In the genomic region with DNA sequence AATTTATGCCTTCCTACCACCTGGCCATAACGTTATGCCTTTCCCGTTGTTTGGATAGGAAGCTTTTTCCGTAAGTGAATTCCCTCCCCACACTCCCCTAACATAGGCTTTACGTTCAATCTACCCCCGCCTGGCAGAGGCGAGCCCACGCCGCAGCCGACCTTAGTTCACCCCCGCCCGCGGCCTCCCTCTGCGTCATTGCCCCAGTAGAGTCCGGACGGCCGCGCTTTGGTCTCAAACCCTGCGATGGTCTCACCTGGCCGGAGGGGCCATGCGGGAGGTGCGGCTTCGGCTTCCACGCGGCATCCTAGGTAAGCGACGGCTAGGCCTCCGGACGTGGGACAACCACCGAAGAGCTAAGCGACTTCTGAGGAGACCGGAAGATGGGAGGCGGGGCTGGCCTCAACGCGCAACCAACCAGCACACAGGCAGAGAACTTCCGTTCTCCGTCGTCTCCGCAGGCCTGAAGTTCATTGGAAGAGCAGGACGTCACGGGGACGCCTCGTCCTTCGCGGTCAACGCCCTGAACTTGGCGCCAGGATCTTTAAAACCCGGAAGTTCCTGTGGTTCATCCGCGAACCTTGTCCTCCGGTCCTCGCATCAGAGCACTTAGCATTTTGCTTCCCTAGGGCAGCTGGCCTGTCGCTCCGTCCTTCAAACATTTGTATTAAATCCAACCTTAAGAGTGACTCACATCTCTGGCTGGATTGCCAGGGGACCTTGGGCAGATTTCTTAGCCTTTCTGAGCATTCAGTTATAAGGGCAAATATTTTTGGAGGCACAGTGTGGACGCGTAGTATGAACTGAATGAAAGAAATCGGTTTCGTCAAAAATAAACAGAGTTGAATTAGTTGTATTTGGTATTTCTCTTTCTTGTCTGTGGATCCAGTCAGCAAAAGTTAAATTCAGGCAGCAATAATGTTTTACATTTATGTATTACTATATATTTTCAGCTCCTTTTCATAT, we compare ENCODE assay signal across 1 cellular context.
TF ChIP-seq lines count a peak whose summit lies in the region.

A gene with protein sequence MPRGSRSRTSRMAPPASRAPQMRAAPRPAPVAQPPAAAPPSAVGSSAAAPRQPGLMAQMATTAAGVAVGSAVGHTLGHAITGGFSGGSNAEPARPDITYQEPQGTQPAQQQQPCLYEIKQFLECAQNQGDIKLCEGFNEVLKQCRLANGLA (minus strand): TSS at position 369 of the 966 bp plus-strand sequence. CDS start 63 bp downstream, at position 306.

TF ChIP-seq in K562, 482 proteins besides CTCF, POLR2A, EP300 and RAD21 (continued from another document and continues in another):
- TF ChIP-seq, protein P1, sequence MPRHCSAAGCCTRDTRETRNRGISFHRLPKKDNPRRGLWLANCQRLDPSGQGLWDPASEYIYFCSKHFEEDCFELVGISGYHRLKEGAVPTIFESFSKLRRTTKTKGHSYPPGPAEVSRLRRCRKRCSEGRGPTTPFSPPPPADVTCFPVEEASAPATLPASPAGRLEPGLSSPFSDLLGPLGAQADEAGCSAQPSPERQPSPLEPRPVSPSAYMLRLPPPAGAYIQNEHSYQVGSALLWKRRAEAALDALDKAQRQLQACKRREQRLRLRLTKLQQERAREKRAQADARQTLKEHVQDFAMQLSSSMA (CRISPR knock-in tag; IDR thresholded peaks at IDR 0.05): peak; percentile 72; the same call in 1 of the 2 replicates
- 0 out of 2 replicates have a peak, but pooled peaks have one; percentile 17 for TF ChIP-seq HSF4 (CRISPR knock-in tag; IDR thresholded peaks at IDR 0.05; ENCODE audit: borderline replicate concordance)
- no peak for TF ChIP-seq SLC30A9 (CRISPR knock-in tag; IDR thresholded peaks at IDR 0.05)
- no peak for TF ChIP-seq ZNF41 (CRISPR knock-in tag; conservative IDR thresholded peaks at IDR 0.05)
- TF ChIP-seq, protein P2, sequence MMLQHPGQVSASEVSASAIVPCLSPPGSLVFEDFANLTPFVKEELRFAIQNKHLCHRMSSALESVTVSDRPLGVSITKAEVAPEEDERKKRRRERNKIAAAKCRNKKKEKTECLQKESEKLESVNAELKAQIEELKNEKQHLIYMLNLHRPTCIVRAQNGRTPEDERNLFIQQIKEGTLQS (IDR thresholded peaks at IDR 0.05): no peak
- TF ChIP-seq, protein P2 (CRISPR knock-in tag; conservative IDR thresholded peaks at IDR 0.05): no peak
- TF ChIP-seq, protein P3, sequence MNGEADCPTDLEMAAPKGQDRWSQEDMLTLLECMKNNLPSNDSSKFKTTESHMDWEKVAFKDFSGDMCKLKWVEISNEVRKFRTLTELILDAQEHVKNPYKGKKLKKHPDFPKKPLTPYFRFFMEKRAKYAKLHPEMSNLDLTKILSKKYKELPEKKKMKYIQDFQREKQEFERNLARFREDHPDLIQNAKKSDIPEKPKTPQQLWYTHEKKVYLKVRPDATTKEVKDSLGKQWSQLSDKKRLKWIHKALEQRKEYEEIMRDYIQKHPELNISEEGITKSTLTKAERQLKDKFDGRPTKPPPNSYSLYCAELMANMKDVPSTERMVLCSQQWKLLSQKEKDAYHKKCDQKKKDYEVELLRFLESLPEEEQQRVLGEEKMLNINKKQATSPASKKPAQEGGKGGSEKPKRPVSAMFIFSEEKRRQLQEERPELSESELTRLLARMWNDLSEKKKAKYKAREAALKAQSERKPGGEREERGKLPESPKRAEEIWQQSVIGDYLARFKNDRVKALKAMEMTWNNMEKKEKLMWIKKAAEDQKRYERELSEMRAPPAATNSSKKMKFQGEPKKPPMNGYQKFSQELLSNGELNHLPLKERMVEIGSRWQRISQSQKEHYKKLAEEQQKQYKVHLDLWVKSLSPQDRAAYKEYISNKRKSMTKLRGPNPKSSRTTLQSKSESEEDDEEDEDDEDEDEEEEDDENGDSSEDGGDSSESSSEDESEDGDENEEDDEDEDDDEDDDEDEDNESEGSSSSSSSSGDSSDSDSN (IDR thresholded peaks at IDR 0.05; ENCODE audit: borderline replicate concordance in 1 of 2, low read depth in 2 of 2, low read length in 2 of 2): peak; percentile 53 to 88; a peak in 3 of 4 replicates
- no peak for TF ChIP-seq NFIX (CRISPR knock-in tag; IDR thresholded peaks at IDR 0.05; ENCODE audit: low read depth)
- 0 out of 2 replicates have a peak, but pooled peaks have one; percentile 59 for TF ChIP-seq TCF7 (IDR thresholded peaks at IDR 0.05; ENCODE audit: borderline replicate concordance)
- TF ChIP-seq SMARCC2 (IDR thresholded peaks at IDR 0.05; ENCODE audit: low read depth): no peak
- no peak for TF ChIP-seq PHB2 (IDR thresholded peaks at IDR 0.05; ENCODE audit: low read depth)
- peak in 1 of 2 experiments; percentile 77; a peak in 1 of 4 replicates for TF ChIP-seq KDM4B (IDR thresholded peaks at IDR 0.05; ENCODE audit: borderline replicate concordance in 2 of 2, low read depth in 1 of 2)
- TF ChIP-seq PHF21A (IDR thresholded peaks at IDR 0.05; ENCODE audit: borderline replicate concordance, low read depth): no peak
- no peak for TF ChIP-seq LEF1 (IDR thresholded peaks at IDR 0.05)
- peak; percentile 28 for TF ChIP-seq SAP30 (IDR thresholded peaks at IDR 0.05; ENCODE audit: borderline replicate concordance, insufficient read depth, low read depth, low read length, poor library complexity, severe bottlenecking)
- no peak for TF ChIP-seq PHTF2 (CRISPR knock-in tag; IDR thresholded peaks at IDR 0.05)
- TF ChIP-seq RBM25 (IDR thresholded peaks at IDR 0.05; ENCODE audit: low read depth, low read length, severe bottlenecking): peak; percentile 89
- no peak for TF ChIP-seq ZNF436 (CRISPR knock-in tag; IDR thresholded peaks at IDR 0.05)
- TF ChIP-seq ETV1 (tag; conservative IDR thresholded peaks at IDR 0.05; ENCODE audit: low read depth): peak; percentile 71
- TF ChIP-seq, protein P4, sequence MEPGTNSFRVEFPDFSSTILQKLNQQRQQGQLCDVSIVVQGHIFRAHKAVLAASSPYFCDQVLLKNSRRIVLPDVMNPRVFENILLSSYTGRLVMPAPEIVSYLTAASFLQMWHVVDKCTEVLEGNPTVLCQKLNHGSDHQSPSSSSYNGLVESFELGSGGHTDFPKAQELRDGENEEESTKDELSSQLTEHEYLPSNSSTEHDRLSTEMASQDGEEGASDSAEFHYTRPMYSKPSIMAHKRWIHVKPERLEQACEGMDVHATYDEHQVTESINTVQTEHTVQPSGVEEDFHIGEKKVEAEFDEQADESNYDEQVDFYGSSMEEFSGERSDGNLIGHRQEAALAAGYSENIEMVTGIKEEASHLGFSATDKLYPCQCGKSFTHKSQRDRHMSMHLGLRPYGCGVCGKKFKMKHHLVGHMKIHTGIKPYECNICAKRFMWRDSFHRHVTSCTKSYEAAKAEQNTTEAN (CRISPR knock-in tag; IDR thresholded peaks at IDR 0.05): no peak; the same call in 1 of the 2 replicates
- TF ChIP-seq, protein P5, sequence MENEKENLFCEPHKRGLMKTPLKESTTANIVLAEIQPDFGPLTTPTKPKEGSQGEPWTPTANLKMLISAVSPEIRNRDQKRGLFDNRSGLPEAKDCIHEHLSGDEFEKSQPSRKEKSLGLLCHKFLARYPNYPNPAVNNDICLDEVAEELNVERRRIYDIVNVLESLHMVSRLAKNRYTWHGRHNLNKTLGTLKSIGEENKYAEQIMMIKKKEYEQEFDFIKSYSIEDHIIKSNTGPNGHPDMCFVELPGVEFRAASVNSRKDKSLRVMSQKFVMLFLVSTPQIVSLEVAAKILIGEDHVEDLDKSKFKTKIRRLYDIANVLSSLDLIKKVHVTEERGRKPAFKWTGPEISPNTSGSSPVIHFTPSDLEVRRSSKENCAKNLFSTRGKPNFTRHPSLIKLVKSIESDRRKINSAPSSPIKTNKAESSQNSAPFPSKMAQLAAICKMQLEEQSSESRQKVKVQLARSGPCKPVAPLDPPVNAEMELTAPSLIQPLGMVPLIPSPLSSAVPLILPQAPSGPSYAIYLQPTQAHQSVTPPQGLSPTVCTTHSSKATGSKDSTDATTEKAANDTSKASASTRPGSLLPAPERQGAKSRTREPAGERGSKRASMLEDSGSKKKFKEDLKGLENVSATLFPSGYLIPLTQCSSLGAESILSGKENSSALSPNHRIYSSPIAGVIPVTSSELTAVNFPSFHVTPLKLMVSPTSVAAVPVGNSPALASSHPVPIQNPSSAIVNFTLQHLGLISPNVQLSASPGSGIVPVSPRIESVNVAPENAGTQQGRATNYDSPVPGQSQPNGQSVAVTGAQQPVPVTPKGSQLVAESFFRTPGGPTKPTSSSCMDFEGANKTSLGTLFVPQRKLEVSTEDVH (IDR thresholded peaks at IDR 0.05; ENCODE audit: low read depth, partially characterized antibody): peak; percentile 91
- 0 out of 2 replicates have a peak, but pooled peaks have one; percentile 14 for TF ChIP-seq TRIM28 (IDR thresholded peaks at IDR 0.05)
- TF ChIP-seq BCL6 (CRISPR knock-in tag; IDR thresholded peaks at IDR 0.05): no peak
- no peak for TF ChIP-seq EHMT2 (IDR thresholded peaks at IDR 0.05)
- TF ChIP-seq, protein P6, sequence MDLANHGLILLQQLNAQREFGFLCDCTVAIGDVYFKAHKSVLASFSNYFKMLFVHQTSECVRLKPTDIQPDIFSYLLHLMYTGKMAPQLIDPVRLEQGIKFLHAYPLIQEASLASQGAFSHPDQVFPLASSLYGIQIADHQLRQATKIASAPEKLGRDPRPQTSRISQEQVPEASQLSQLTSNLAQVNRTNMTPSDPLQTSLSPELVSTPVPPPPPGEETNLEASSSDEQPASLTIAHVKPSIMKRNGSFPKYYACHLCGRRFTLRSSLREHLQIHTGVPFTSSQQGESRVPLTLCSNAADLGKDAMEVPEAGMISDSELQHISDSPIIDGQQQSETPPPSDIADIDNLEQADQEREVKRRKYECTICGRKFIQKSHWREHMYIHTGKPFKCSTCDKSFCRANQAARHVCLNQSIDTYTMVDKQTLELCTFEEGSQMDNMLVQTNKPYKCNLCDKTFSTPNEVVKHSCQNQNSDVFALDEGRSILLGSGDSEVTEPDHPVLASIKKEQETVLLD (IDR thresholded peaks at IDR 0.05): no peak
- no peak for TF ChIP-seq NFE2L1 (tag; IDR thresholded peaks at IDR 0.05; ENCODE audit: borderline replicate concordance, low read depth)
- no peak for TF ChIP-seq DNMT1 (IDR thresholded peaks at IDR 0.05)
- TF ChIP-seq NR2C1 (IDR thresholded peaks at IDR 0.05): peak; percentile 83
- TF ChIP-seq NR2C1 (tag; IDR thresholded peaks at IDR 0.05): peak; percentile 88
- TF ChIP-seq JUND (IDR thresholded peaks at IDR 0.05; ENCODE audit: borderline replicate concordance, low read depth, low read length): peak; percentile 55; the same call in 1 of the 2 replicates
- 0 out of 3 replicates have a peak, but pooled peaks have one; percentile 4 for TF ChIP-seq JUND (tag; IDR thresholded peaks at IDR 0.05; ENCODE audit: borderline replicate concordance, low read depth, low read length)
- no peak for TF ChIP-seq MTA2 (IDR thresholded peaks at IDR 0.05; ENCODE audit: low read depth)
- TF ChIP-seq, protein P7, sequence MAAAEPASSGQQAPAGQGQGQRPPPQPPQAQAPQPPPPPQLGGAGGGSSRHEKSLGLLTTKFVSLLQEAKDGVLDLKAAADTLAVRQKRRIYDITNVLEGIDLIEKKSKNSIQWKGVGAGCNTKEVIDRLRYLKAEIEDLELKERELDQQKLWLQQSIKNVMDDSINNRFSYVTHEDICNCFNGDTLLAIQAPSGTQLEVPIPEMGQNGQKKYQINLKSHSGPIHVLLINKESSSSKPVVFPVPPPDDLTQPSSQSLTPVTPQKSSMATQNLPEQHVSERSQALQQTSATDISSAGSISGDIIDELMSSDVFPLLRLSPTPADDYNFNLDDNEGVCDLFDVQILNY (CRISPR knock-in tag; IDR thresholded peaks at IDR 0.05): no peak
- no peak; the same call in 1 of the 2 replicates for TF ChIP-seq MYBL2 (IDR thresholded peaks at IDR 0.05; ENCODE audit: low read depth)
- no peak for TF ChIP-seq MYBL2 (CRISPR knock-in tag; IDR thresholded peaks at IDR 0.05; ENCODE audit: borderline replicate concordance)
- TF ChIP-seq XRCC3 (IDR thresholded peaks at IDR 0.05): no peak
- TF ChIP-seq IRF2 (CRISPR knock-in tag; IDR thresholded peaks at IDR 0.05): no peak
- TF ChIP-seq, protein P8, sequence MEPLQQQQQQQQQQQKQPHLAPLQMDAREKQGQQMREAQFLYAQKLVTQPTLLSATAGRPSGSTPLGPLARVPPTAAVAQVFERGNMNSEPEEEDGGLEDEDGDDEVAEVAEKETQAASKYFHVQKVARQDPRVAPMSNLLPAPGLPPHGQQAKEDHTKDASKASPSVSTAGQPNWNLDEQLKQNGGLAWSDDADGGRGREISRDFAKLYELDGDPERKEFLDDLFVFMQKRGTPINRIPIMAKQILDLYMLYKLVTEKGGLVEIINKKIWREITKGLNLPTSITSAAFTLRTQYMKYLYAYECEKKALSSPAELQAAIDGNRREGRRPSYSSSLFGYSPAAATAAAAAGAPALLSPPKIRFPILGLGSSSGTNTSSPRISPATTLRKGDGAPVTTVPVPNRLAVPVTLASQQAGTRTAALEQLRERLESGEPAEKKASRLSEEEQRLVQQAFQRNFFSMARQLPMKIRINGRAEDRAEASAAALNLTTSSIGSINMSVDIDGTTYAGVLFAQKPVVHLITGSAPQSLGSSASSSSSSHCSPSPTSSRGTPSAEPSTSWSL (CRISPR knock-in tag; IDR thresholded peaks at IDR 0.05; ENCODE audit: borderline replicate concordance): no peak
- TF ChIP-seq, protein P9, sequence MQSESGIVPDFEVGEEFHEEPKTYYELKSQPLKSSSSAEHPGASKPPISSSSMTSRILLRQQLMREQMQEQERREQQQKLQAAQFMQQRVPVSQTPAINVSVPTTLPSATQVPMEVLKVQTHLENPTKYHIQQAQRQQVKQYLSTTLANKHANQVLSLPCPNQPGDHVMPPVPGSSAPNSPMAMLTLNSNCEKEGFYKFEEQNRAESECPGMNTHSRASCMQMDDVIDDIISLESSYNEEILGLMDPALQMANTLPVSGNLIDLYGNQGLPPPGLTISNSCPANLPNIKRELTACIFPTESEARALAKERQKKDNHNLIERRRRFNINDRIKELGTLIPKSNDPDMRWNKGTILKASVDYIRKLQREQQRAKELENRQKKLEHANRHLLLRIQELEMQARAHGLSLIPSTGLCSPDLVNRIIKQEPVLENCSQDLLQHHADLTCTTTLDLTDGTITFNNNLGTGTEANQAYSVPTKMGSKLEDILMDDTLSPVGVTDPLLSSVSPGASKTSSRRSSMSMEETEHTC (IDR thresholded peaks at IDR 0.05): no peak
- no peak for TF ChIP-seq ETV6 (IDR thresholded peaks at IDR 0.05; ENCODE audit: borderline replicate concordance in 1 of 2, low read depth in 2 of 2, low read length in 1 of 2)
- TF ChIP-seq ETV6 (CRISPR knock-in tag; IDR thresholded peaks at IDR 0.05; ENCODE audit: borderline replicate concordance): no peak
- TF ChIP-seq MYNN (IDR thresholded peaks at IDR 0.05): no peak
- TF ChIP-seq MYNN (CRISPR knock-in tag; IDR thresholded peaks at IDR 0.05): no peak
